Comparison of ENCODE assay signal across 7 cellular contexts in the genomic region with DNA sequence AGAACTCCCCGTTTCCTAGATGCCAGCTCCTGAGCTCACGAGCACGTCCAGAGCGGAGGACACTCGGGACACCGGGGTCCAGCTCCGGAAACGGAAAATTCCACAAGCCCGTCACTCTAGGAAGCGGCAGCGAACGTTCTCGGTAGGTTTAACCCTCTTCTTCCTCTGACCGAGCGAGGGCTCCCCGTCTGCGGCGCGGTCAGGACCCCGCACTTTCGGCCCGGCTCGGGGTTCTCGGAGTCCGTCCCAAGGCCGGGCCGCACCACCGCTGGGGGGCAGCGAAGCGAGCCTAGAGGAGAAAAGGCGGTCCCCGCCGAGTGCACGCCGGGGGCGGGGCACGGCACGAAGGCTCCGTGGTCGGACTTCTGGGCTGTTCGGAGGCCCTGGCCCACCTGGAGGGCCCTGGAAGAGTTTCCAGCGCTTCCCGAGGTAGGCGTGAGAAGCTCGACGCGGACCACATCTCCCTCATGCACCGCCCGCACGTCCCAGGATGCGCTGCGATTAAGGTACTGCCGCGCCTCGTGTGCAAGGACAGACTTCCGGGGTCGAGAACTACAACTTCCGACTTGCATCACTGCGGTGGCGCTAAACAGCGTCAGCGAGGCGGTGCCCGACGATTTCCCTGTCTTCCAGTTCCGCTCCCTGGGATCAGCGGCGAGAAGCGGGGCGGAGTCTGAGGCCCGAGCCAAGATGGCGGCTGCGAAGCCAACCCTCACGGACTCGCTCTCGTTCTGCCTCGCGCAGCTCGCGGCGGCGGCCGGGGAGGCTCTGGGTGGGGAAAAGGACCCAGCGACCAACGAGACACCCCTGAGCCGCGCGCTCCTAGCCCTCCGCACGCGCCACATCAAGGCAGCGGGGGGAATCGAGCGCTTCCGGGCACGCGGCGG. TPM values are rescaled to one million over a fixed set of nuclear protein-coding genes. Genes with fewer than 3 reads are reported as not detected.
DNase-seq lines count a peak whose midpoint lies in the region; ATAC-seq and TF ChIP-seq lines count a peak whose summit lies in the region.

A gene with protein sequence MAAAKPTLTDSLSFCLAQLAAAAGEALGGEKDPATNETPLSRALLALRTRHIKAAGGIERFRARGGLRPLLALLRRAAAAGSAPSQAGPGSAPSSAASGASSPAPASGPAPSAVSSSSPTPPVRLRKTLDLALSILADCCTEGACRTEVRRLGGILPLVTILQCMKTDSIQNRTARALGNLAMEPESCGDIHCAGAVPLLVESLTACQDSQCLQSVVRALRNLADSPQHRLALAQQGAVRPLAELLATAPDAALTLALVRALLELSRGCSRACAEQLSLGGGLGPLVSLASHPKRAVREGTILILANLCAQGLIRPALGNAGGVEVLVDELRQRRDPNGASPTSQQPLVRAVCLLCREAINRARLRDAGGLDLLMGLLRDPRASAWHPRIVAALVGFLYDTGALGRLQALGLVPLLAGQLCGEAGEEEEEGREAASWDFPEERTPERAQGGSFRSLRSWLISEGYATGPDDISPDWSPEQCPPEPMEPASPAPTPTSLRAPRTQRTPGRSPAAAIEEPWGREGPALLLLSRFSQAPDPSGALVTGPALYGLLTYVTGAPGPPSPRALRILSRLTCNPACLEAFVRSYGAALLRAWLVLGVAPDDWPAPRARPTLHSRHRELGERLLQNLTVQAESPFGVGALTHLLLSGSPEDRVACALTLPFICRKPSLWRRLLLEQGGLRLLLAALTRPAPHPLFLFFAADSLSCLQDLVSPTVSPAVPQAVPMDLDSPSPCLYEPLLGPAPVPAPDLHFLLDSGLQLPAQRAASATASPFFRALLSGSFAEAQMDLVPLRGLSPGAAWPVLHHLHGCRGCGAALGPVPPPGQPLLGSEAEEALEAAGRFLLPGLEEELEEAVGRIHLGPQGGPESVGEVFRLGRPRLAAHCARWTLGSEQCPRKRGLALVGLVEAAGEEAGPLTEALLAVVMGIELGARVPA (plus strand): TSS at position 667 of the 887 bp plus-strand sequence. CDS start 24 bp downstream, at position 691.

- peak; percentile 74 for DNase-seq in NCI-H187 treated with DMSO at 0.1 percent for 48 hours (lab: John Stamatoyannopoulos, UW)
- peak; percentile 86 to 98 for DNase-seq in ascending aorta (ENCODE audit: low spot score in 2 of 2)
- DNase-seq in right cardiac atrium: peak; percentile 98 to 99 (median 99)

- peak within 1 kb of the TSS; percentile 97 for H3K9ac ChIP-seq in rectal smooth muscle tissue (ENCODE audit: low read length)

- ATAC-seq in GM18502 (IDR thresholded peaks at IDR 0.05; ENCODE audit: poor library complexity, unreplicated experiment) (peak; percentile 72), HG02970 (IDR thresholded peaks at IDR 0.05; ENCODE audit: low FRiP score, unreplicated experiment) (peak; percentile 73), right cardiac atrium (peak; percentile 89 to 92)

- H3K27me3 ChIP-seq in ascending aorta (no peaks in the 10 kb centered on the region), right cardiac atrium (ENCODE audit: control insufficient read depth, insufficient read depth) (no peaks in the 10 kb centered on the region), rectal smooth muscle tissue (ENCODE audit: control insufficient read depth, insufficient read depth, low read length) (no peaks in the 10 kb centered on the region)

- intact Hi-C loops in T-helper 2 cell treated with Interferon-gamma antibody and Interleukin-4, amounts not matched to agents 100 ng/mL and 5 ng/mL, for 36 hours (cut with micrococcal nuclease): loop anchor here (1.0 to 10.0 kb wide), 9 partner anchors 236 to 537 kb away; a partner anchor contains a TSS
- intact Hi-C loops in ascending aorta (cut with DNase I): loop anchor here (1.0 to 10.0 kb wide), 8 partner anchors 16 to 1654 kb away; a partner anchor contains a TSS
- intact Hi-C loops in right cardiac atrium (cut with DNase I): loop anchor here in 1 of 4 donors (10.0 kb wide), 1 partner anchor 474 kb away; a partner anchor contains a TSS

- H3K27ac ChIP-seq in ascending aorta (peak within 1 kb of the TSS; percentile 99 to 100), right cardiac atrium (ENCODE audit: low read length) (peak within 1 kb of the TSS; percentile 90), rectal smooth muscle tissue (ENCODE audit: low read depth, low read length) (peak within 1 kb of the TSS; percentile 100)

- H3K4me3 ChIP-seq in ascending aorta: peak within 1 kb of the TSS; percentile 75 to 84
- H3K4me3 ChIP-seq in right cardiac atrium (ENCODE audit: low read length): peak within 1 kb of the TSS; percentile 58
- H3K4me3 ChIP-seq in rectal smooth muscle tissue (ENCODE audit: low read length): peak within 1 kb of the TSS; percentile 82

- H3K4me1 ChIP-seq in ascending aorta: peaks cover 20 to 47% of the 10 kb centered on the region in 2 donors
- H3K4me1 ChIP-seq in right cardiac atrium (ENCODE audit: control insufficient read depth, insufficient read depth, low read length): peaks cover 6% of the 10 kb centered on the region
- H3K4me1 ChIP-seq in rectal smooth muscle tissue (ENCODE audit: control insufficient read depth, insufficient read depth, low read length): peaks cover 23% of the 10 kb centered on the region

- no peaks in the 10 kb centered on the region for H3K9me3 ChIP-seq in ascending aorta
- H3K9me3 ChIP-seq in right cardiac atrium (ENCODE audit: control insufficient read depth, low read length): no peaks in the 10 kb centered on the region

- TF ChIP-seq CTCF in ascending aorta (IDR thresholded peaks at IDR 0.05): peak; percentile 55 to 67 (median 64)

- H3K36me3 ChIP-seq in ascending aorta (peaks cover 13 to 19% of the 10 kb centered on the region in 2 donors), rectal smooth muscle tissue (ENCODE audit: control insufficient read depth, insufficient read depth, low read length) (peaks cover 13% of the 10 kb centered on the region)

- under 1% methylated on average over 98 of the region's 98 CpGs for WGBS in right cardiac atrium

RNA-seq across cellular contexts. Expression of the gene that starts here (rescaled TPM):
- 13.6 and 14.6 TPM in 2 replicates for total RNA-seq in T-helper 2 cell treated with Interferon-gamma antibody and Interleukin-4, amounts not matched to agents 100 ng/mL and 5 ng/mL, for 36 hours
- total RNA-seq in ascending aorta: 10.0 TPM
- 1 to 10 TPM; 6.8 to 9.0 (median 7.7) TPM for total RNA-seq in right cardiac atrium
- 8.5 TPM for polyA plus RNA-seq in right cardiac atrium

Comparison
In these comparisons a context has a peak if more than half of its experiments do, and no peak if none do; other contexts are left out.
1. Peak in every context shown above with its lines: DNase-seq, ATAC-seq, H3K4me3 ChIP-seq and H3K27ac ChIP-seq.